ENCODE assay signal across 13 cellular contexts in the genomic region with DNA sequence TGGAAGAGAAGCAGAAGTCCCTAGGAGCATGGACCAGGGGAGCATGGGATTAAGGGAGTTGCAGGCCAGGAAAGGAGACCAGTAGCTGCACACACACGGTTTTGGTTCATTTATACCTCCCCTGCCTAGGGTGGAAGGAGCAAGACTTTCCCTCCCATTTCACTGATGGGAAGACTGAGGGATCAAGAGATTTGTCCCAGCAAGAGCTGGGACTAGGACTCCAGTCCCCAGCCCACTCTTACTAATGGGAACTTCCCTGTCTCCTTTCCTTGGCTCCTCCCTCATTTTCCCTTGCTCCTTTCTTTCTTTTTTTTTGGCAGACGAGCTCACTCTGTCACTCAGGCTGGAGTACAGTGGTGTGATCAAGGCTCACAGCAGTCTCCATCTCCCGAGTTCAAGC. TPM values are rescaled to one million over a fixed set of nuclear protein-coding genes. Genes with fewer than 3 reads are reported as not detected.
DNase-seq lines count a peak whose midpoint lies in the region; ATAC-seq and TF ChIP-seq lines count a peak whose summit lies in the region.
"Had no signal": no experiment of that assay in that cellular context is flagged by ENCODE, and none has a peak within 500 bp of the region (broad histone marks: within the 10 kb centered on the region; RNA-seq: fewer than 3 reads in every experiment).

No MANE protein-coding gene starts in this region.

- H3K27ac Mint-ChIP-seq in activated T-cell treated with anti-CD3 and anti-CD28 coated beads, Interleukin-2, amount 50 U/mL, for 24 hours: peak overlapping the region; percentile 4
- H3K27ac Mint-ChIP-seq in T-cell: peak overlapping the region; percentile 88 to 94
- H3K27ac Mint-ChIP-seq: brain; naive B cell; stimulated activated memory B cell treated with anti-CD40 and anti-IgM and Interleukin-4, amounts not matched to agents 10 μg/mL and 1 μg/mL and 100 μg/mL, for 72 hours had no signal

- H3K27me3 Mint-ChIP-seq in activated T-cell treated with anti-CD3 and anti-CD28 coated beads, Interleukin-2, amount 50 U/mL, for 24 hours: no peaks in the 10 kb centered on the region
- H3K27me3 Mint-ChIP-seq in T-cell: no peaks in the 10 kb centered on the region

- CTCF ChIA-PET in T-cell (lab: Charles Lee): interaction anchor here in 1 of 2 donors (0.6 to 6.7 kb wide), 2 partner anchors 28 to 196 kb away, joined by 3 to 74 read pairs; no protein-coding TSS in a partner anchor

- 66 to 75% (median 68%) methylated on average over 3 of the region's 3 CpGs for WGBS in adrenal gland, 4 donors

- DNase-seq in activated T-cell treated with anti-CD3 and anti-CD28 coated beads, Interleukin-2, amount 50 U/mL, for 24 hours: no peak
- DNase-seq in activated T-cell treated with anti-CD3 and anti-CD28 coated beads for 4 hours: no peak
- no peak for DNase-seq in T-cell
- DNase-seq in left lung: no peak
- no peak for DNase-seq in tibial artery
- no peak for DNase-seq in SHP77 treated with DMSO at 0.1 percent for 48 hours (lab: John Stamatoyannopoulos, UW)
- DNase-seq in adrenal gland: no peak
- DNase-seq: naive B cell; NCI-H1694 treated with DMSO at 0.1 percent for 48 hours; stimulated activated CD4-positive, alpha-beta T cell treated with anti-CD3 and anti-CD28 coated beads, Interleukin-15, amount 100 ng/mL, for 24 hours had no signal

- no peaks in the 10 kb centered on the region for H3K9me3 ChIP-seq in left lung
- H3K9me3 ChIP-seq in tibial artery: no peaks in the 10 kb centered on the region
- H3K9me3 ChIP-seq in adrenal gland (replicated peaks in 1 of 3): no peaks in the 10 kb centered on the region

- H3K4me3 ChIP-seq in left lung (no peak overlapping the region), tibial artery (no peak overlapping the region), adrenal gland (no peak overlapping the region)

- H3K9me3 Mint-ChIP-seq in activated T-cell treated with anti-CD3 and anti-CD28 coated beads, Interleukin-2, amount 50 U/mL, for 24 hours: no peaks in the 10 kb centered on the region
- H3K9me3 Mint-ChIP-seq in T-cell: no peaks in the 10 kb centered on the region

- H3K36me3 ChIP-seq in left lung: no peaks in the 10 kb centered on the region
- H3K36me3 ChIP-seq in tibial artery: peaks cover 0 to 15% (median 0%) of the 10 kb centered on the region in 3 donors
- H3K36me3 ChIP-seq in adrenal gland (replicated peaks in 1 of 2): no peaks in the 10 kb centered on the region

- no peaks in the 10 kb centered on the region for H3K36me3 Mint-ChIP-seq in activated T-cell treated with anti-CD3 and anti-CD28 coated beads, Interleukin-2, amount 50 U/mL, for 24 hours (ENCODE audit: low read depth)
- H3K36me3 Mint-ChIP-seq in T-cell: no peaks in the 10 kb centered on the region
- H3K36me3 Mint-ChIP-seq: brain; naive B cell; stimulated activated memory B cell treated with anti-CD40 and anti-IgM and Interleukin-4, amounts not matched to agents 10 μg/mL and 1 μg/mL and 100 μg/mL, for 72 hours had no signal

- ATAC-seq in T-cell (replicated peaks in 1 of 4) (no peak), left lung (no peak), GM19397 (IDR thresholded peaks at IDR 0.05; ENCODE audit: unreplicated experiment) (no peak)
- ATAC-seq: stimulated activated memory B cell treated with anti-CD40 and anti-IgM and Interleukin-4, amounts not matched to agents 10 μg/mL and 1 μg/mL and 100 μg/mL, for 72 hours had no signal

- H3K27me3 ChIP-seq in left lung (no peaks in the 10 kb centered on the region), tibial artery (no peaks in the 10 kb centered on the region), adrenal gland (no peaks in the 10 kb centered on the region)

- H3K4me1 ChIP-seq in left lung (peaks cover 19 to 83% of the 10 kb centered on the region in 2 donors), tibial artery (peaks cover 0 to 38% (median 14%) of the 10 kb centered on the region in 4 donors), adrenal gland (replicated peaks in 1 of 2) (peaks cover 0 to 8% of the 10 kb centered on the region in 2 donors)

- H3K4me1 Mint-ChIP-seq in activated T-cell treated with anti-CD3 and anti-CD28 coated beads, Interleukin-2, amount 50 U/mL, for 24 hours (ENCODE audit: low read depth): peaks cover 30% of the 10 kb centered on the region
- H3K4me1 Mint-ChIP-seq in T-cell: peaks cover 24 to 39% (median 37%) of the 10 kb centered on the region in 3 donors
- H3K4me1 Mint-ChIP-seq: brain had no signal

- intact Hi-C loops in left lung (cut with DNase I): no loop called here
- intact Hi-C loops in tibial artery (cut with DNase I; ENCODE audit: low total_unique reads): no loop called here
- intact Hi-C loops in adrenal gland (cut with DNase I): no loop called here

- TF ChIP-seq CTCF in left lung (IDR thresholded peaks at IDR 0.05): no peak
- TF ChIP-seq CTCF in tibial artery (IDR thresholded peaks at IDR 0.05): no peak
- TF ChIP-seq CTCF in adrenal gland (IDR thresholded peaks at IDR 0.05): no peak

- POLR2A ChIA-PET in T-cell (lab: Charles Lee): interaction anchor here in 1 of 2 donors (1.4 kb wide), 1 partner anchor 26 kb away, joined by 5 read pairs; no protein-coding TSS in a partner anchor

- TF ChIP-seq POLR2A in adrenal gland (IDR thresholded peaks at IDR 0.05): no peak

- H3K27ac ChIP-seq in left lung (peak overlapping the region; percentile 76 to 77), tibial artery (peak overlapping the region; percentile 30 to 63), adrenal gland (peak overlapping the region in 1 of 5 donors; percentile 67)

- H3K4me3 Mint-ChIP-seq in activated T-cell treated with anti-CD3 and anti-CD28 coated beads, Interleukin-2, amount 50 U/mL, for 24 hours: no peak overlapping the region
- H3K4me3 Mint-ChIP-seq in T-cell: peak overlapping the region in 2 of 3 donors; percentile 59 to 71
- H3K4me3 Mint-ChIP-seq: stimulated activated memory B cell treated with anti-CD40 and anti-IgM and Interleukin-4, amounts not matched to agents 10 μg/mL and 1 μg/mL and 100 μg/mL, for 72 hours had no signal

RNA-seq across cellular contexts. Expression of gene SCNN1A, which starts 13.0 kb away (rescaled TPM):
- total RNA-seq in T-cell (1 to 10 TPM; 1.0 to 3.4 (median 2.6) TPM), left lung (100 to 1,000 TPM; 196 to 212 TPM), adrenal gland (10 to 100 TPM in 7 of 8 donors, 1 to 10 TPM in 1; 7.6 to 38.0 (median 17.3) TPM)
- 1 to 10 TPM; 4.3 to 5.3 (median 5.1) TPM for polyA plus RNA-seq in adrenal gland

RNA-seq across cellular contexts. Expression of gene TNFRSF1A, which starts 20.5 kb away (rescaled TPM):
- 10 to 100 TPM; 32.3 to 88.0 (median 86.5) TPM for total RNA-seq in T-cell
- 100 to 1,000 TPM; 155 to 211 TPM for total RNA-seq in left lung
- total RNA-seq in adrenal gland: 100 to 1,000 TPM; 181 to 386 (median 262) TPM
- polyA plus RNA-seq in adrenal gland: 100 to 1,000 TPM in 2 of 3 donors, 10 to 100 TPM in 1; 91.8 to 167 (median 160) TPM

RNA-seq across cellular contexts. Expression of gene LTBR, which starts 21.6 kb away (rescaled TPM):
- total RNA-seq in T-cell (1 to 10 TPM in 2 of 5 donors, under 1 TPM in 2, not detected in 1; 0.56 to 1.6 (median 1.2) TPM), left lung (100 to 1,000 TPM; 149 to 153 TPM), adrenal gland (100 to 1,000 TPM; 108 to 295 (median 174) TPM)
- 100 to 1,000 TPM in 2 of 3 donors, 10 to 100 TPM in 1; 71.0 to 165 (median 119) TPM for polyA plus RNA-seq in adrenal gland

RNA-seq across cellular contexts. Expression of gene PLEKHG6, which starts 51.9 kb away (rescaled TPM):
- total RNA-seq in T-cell: under 1 TPM in 2 of 5 donors, not detected in 3; 0.13 to 0.38 TPM
- 1 to 10 TPM; 2.0 to 4.2 TPM for total RNA-seq in left lung
- total RNA-seq in adrenal gland: 1 to 10 TPM in 2 of 8 donors, under 1 TPM in 5, not detected in 1; 0.23 to 1.9 (median 0.51) TPM
- 1 to 10 TPM in 1 of 3 donors, under 1 TPM in 1, not detected in 1; 0.32 to 5.8 TPM for polyA plus RNA-seq in adrenal gland

Comparison
In these comparisons a context has a peak if more than half of its experiments do, and no peak if none do; other contexts are left out.
1. RNA of gene SCNN1A, which starts 13.0 kb away (total RNA-seq): 196 to 212 TPM in left lung; 7.6 to 38.0 TPM in adrenal gland and 1.0 to 3.4 TPM in T-cell; every median in the first group is over 4 times any median in the second.
2. RNA of gene LTBR, which starts 21.6 kb away (total RNA-seq): 108 to 295 TPM in adrenal gland and 149 to 153 TPM in left lung; 0.56 to 1.6 TPM in T-cell; every median in the first group is over 10 times any median in the second.